ENCODE assay signal across 8 cellular contexts in the genomic region with DNA sequence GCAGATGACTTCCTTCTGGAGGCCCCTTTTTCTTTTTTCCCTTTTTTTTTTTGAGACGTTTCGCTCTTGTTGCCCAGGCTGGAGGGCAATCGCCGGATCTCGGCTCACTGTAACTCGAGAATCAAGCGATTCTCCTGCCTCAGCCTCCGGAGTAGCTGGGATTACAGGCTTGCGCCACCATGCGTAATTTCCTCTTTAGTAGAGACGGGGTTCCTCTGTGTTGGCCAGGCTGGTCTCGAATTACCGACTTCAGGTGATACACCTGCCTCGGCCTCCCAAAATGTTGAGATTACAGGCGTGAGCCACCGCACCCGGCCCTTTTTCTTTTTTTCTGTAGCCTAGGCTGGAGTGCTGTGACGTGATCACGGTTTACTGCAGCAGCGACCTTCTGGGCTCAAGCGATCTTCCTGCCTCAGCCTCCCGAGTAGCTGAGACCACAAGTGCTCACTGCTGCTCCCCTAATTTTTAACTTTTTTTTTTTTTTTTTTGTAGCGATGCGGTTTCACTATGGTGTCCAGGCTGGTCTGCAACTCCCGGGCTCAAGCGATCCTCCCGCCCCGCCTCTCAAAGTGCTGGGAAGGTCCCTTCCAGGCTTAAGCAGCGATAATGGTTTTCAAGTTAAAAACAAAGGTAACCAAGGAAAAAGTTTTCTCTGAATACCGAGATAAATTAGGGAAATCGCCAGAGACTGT. TPM values are rescaled to one million over a fixed set of nuclear protein-coding genes. Genes with fewer than 3 reads are reported as not detected.
DNase-seq lines count a peak whose midpoint lies in the region; ATAC-seq and TF ChIP-seq lines count a peak whose summit lies in the region.

No MANE protein-coding gene starts in this region.

- no peaks in the 10 kb centered on the region for H3K36me3 ChIP-seq in upper lobe of right lung

- ATAC-seq in HG02885 (IDR thresholded peaks at IDR 0.05; ENCODE audit: poor library complexity, unreplicated experiment) (peak; percentile 25), upper lobe of right lung (peak; percentile 27)
- ATAC-seq in activated T-cell treated with anti-CD3 and anti-CD28 coated beads, Interleukin-2, amount 50 U/mL, for 4 hours: no peak
- ATAC-seq in naive thymus-derived CD8-positive, alpha-beta T cell: peak; percentile 9 to 10

- H3K4me3 ChIP-seq in fibroblast of mammary gland (ENCODE audit: control insufficient read depth, low read depth, low read length) (peak overlapping the region; percentile 74), upper lobe of right lung (peak overlapping the region; percentile 99)

- H3K27me3 ChIP-seq in upper lobe of right lung: no peaks in the 10 kb centered on the region

- no peaks in the 10 kb centered on the region for H3K9me3 ChIP-seq in upper lobe of right lung

- H3K4me3 Mint-ChIP-seq in activated T-cell treated with anti-CD3 and anti-CD28 coated beads, Interleukin-2, amount 50 U/mL, for 4 hours: peak overlapping the region; percentile 97
- H3K4me3 Mint-ChIP-seq in naive thymus-derived CD8-positive, alpha-beta T cell: peak overlapping the region; percentile 95 to 98 (median 96)

- no peaks in the 10 kb centered on the region for H3K9me3 Mint-ChIP-seq in activated T-cell treated with anti-CD3 and anti-CD28 coated beads, Interleukin-2, amount 50 U/mL, for 4 hours
- no peaks in the 10 kb centered on the region for H3K9me3 Mint-ChIP-seq in naive thymus-derived CD8-positive, alpha-beta T cell

- no peaks in the 10 kb centered on the region for H3K27me3 Mint-ChIP-seq in activated T-cell treated with anti-CD3 and anti-CD28 coated beads, Interleukin-2, amount 50 U/mL, for 4 hours (ENCODE audit: low read depth)
- H3K27me3 Mint-ChIP-seq in naive thymus-derived CD8-positive, alpha-beta T cell: no peaks in the 10 kb centered on the region

- H3K4me1 Mint-ChIP-seq in activated T-cell treated with anti-CD3 and anti-CD28 coated beads, Interleukin-2, amount 50 U/mL, for 4 hours (ENCODE audit: low read depth): peaks cover 18% of the 10 kb centered on the region
- H3K4me1 Mint-ChIP-seq in naive thymus-derived CD8-positive, alpha-beta T cell: peaks cover 10 to 38% (median 27%) of the 10 kb centered on the region in 4 donors

- POLR2A ChIA-PET in naive thymus-derived CD8-positive, alpha-beta T cell (lab: Charles Lee): interaction anchor here (0.6 to 5.6 kb wide), 7 partner anchors 11 to 115 kb away, joined by 3 to 121 read pairs (median 4); partner anchors contain the start of genes AP1G1 and ZNF821

- intact Hi-C loops in upper lobe of right lung (cut with DNase I): no loop called here

- DNase-seq in SIG-M5 treated with dmso at 0.1 percent for 504 hours (lab: John Stamatoyannopoulos, UW; ENCODE audit: unreplicated experiment) (peak; percentile 64), SIG-M5 (lab: John Stamatoyannopoulos, UW) (no peak), NCI-H526 (lab: John Stamatoyannopoulos, UW) (peak; percentile 2 to 56), fibroblast of mammary gland (ENCODE audit: low read depth) (peak; percentile 68), upper lobe of right lung (peak; percentile 75)
- peak; percentile 28 for DNase-seq in activated T-cell treated with anti-CD3 and anti-CD28 coated beads, Interleukin-2, amount 50 U/mL, for 4 hours
- DNase-seq in naive thymus-derived CD8-positive, alpha-beta T cell: peak in 8 of 10 donors; percentile 10 to 44 (median 36)

- peaks cover 2% of the 10 kb centered on the region for H3K36me3 Mint-ChIP-seq in activated T-cell treated with anti-CD3 and anti-CD28 coated beads, Interleukin-2, amount 50 U/mL, for 4 hours (ENCODE audit: insufficient read depth)
- peaks cover 0 to 3% (median 0%) of the 10 kb centered on the region in 3 donors for H3K36me3 Mint-ChIP-seq in naive thymus-derived CD8-positive, alpha-beta T cell

- TF ChIP-seq CTCF in fibroblast of mammary gland (conservative IDR thresholded peaks at IDR 0.05; ENCODE audit: control insufficient read depth, insufficient read depth, low read depth, low read length) (peak; percentile 6), upper lobe of right lung (IDR thresholded peaks at IDR 0.05) (no peak)

- peak overlapping the region; percentile 94 to 98 (median 97) for H3K27ac Mint-ChIP-seq in naive thymus-derived CD8-positive, alpha-beta T cell

- H3K27ac ChIP-seq in upper lobe of right lung: peak overlapping the region; percentile 95

- H3K4me1 ChIP-seq in upper lobe of right lung: peaks cover 30% of the 10 kb centered on the region

RNA-seq across cellular contexts. Expression of gene IST1, which starts 1.0 kb away (rescaled TPM):
- 100 to 1,000 TPM; 149 to 176 (median 158) TPM for total RNA-seq in activated T-cell treated with anti-CD3 and anti-CD28 coated beads, Interleukin-2, amount 50 U/mL, for 4 hours
- 100 to 1,000 TPM; 270 to 298 TPM for total RNA-seq in naive thymus-derived CD8-positive, alpha-beta T cell
- polyA plus RNA-seq in naive thymus-derived CD8-positive, alpha-beta T cell: 100 to 1,000 TPM; 115 to 161 (median 115) TPM
- total RNA-seq in upper lobe of right lung: 184 TPM

RNA-seq across cellular contexts. Expression of gene ZNF821, which starts 10.4 kb away (rescaled TPM):
- 1 to 10 TPM; 3.4 to 6.5 (median 4.1) TPM for total RNA-seq in activated T-cell treated with anti-CD3 and anti-CD28 coated beads, Interleukin-2, amount 50 U/mL, for 4 hours
- 1 to 10 TPM; 4.3 to 5.1 TPM for total RNA-seq in naive thymus-derived CD8-positive, alpha-beta T cell
- 1 to 10 TPM; 4.3 to 5.4 (median 4.9) TPM for polyA plus RNA-seq in naive thymus-derived CD8-positive, alpha-beta T cell
- total RNA-seq in upper lobe of right lung: 5.6 TPM

RNA-seq across cellular contexts. Expression of gene ATXN1L, which starts 48.6 kb away (rescaled TPM):
- total RNA-seq in activated T-cell treated with anti-CD3 and anti-CD28 coated beads, Interleukin-2, amount 50 U/mL, for 4 hours: 10 to 100 TPM; 15.3 to 17.3 (median 15.5) TPM
- total RNA-seq in naive thymus-derived CD8-positive, alpha-beta T cell: 10 to 100 TPM; 34.2 to 35.6 TPM
- 1 to 10 TPM; 4.8 to 8.5 (median 7.5) TPM for polyA plus RNA-seq in naive thymus-derived CD8-positive, alpha-beta T cell
- total RNA-seq in upper lobe of right lung: 32.2 TPM

Comparison
In these comparisons a context has a peak if more than half of its experiments do, and no peak if none do; other contexts are left out.
1. ATAC-seq: peak in HG02885 (single experiment), naive thymus-derived CD8-positive, alpha-beta T cell (2 of 2) and upper lobe of right lung (single experiment); none in activated T-cell treated with anti-CD3 and anti-CD28 coated beads, Interleukin-2, amount 50 U/mL, for 4 hours (0 of 2).